Comparison of ENCODE assay signal across 1 cellular context in the genomic region with DNA sequence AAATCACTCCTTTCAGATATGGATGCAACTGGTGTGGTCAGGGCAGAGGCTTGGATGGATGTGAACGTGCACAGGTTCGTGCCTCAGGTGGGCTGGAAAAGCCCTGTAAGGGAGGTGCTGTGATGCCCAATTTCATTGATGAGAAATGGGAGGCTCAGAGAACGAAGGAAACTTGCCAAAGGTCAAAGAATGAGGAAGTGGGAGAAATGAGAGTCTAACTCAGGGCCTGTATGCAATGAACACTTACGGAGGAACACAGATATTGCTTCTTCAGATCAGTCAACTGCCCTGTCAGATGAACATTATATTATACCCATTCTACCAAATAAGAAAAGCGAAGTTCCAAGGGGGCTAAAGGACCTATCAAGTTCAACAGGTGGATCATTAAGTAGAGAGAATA.
TF ChIP-seq lines count a peak whose summit lies in the region.

No MANE protein-coding gene starts in this region.

TF ChIP-seq in HepG2, 621 proteins besides CTCF, POLR2A, EP300 and RAD21 (continued from another document):
- TF ChIP-seq, protein P1, sequence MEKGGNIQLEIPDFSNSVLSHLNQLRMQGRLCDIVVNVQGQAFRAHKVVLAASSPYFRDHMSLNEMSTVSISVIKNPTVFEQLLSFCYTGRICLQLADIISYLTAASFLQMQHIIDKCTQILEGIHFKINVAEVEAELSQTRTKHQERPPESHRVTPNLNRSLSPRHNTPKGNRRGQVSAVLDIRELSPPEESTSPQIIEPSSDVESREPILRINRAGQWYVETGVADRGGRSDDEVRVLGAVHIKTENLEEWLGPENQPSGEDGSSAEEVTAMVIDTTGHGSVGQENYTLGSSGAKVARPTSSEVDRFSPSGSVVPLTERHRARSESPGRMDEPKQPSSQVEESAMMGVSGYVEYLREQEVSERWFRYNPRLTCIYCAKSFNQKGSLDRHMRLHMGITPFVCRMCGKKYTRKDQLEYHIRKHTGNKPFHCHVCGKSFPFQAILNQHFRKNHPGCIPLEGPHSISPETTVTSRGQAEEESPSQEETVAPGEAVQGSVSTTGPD (CRISPR knock-in tag; IDR thresholded peaks at IDR 0.05): no peak
TF ChIP-seq in HepG2: peak in this region for 0.
